Comparison of ENCODE assay signal across 8 cellular contexts in the genomic region with DNA sequence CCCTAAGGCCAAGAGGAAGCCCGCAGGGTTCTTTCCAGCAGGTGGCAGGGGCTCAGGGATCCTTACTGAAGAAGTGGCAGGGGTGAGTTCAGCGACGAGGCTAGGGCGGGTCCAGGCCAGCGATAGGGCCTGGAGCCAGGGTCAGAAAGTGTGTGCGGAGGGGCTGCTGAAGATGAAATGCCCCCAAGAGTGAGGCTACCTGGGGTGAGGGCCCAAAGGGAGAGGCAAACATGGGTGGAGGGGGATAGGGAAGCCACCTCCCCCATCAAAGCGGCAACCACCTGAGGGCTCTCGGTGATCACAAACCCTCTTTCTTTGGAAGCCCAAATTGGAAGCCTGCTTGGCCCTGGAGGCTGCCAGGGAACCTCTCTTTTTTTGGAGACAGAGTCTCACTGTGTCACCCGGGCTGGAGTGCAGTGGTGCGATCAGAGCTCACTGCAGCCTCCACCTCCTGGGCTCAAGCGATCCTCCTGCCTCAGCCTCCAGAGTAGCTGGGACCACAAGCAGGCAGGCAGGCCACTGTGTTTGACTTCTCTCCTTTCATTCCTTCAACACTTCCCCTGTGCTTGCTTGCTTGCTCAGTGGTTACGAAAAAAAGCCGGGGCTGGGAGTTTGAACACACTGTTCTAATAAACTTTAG. TPM values are rescaled to one million over a fixed set of nuclear protein-coding genes. Genes with fewer than 3 reads are reported as not detected.
DNase-seq lines count a peak whose midpoint lies in the region; ATAC-seq, FAIRE-seq and TF ChIP-seq lines count a peak whose summit lies in the region.

No MANE protein-coding gene starts in this region.

- CTCF ChIA-PET in A673 (lab: Charles Lee): interaction anchor here (1.3 kb wide), 1 partner anchor 13 kb away, joined by 3 read pairs; no protein-coding TSS in a partner anchor
- CTCF ChIA-PET in K562 (lab: Yijun Ruan, JAX; ENCODE audit: low intra/inter-chr PET ratio): interaction anchor here (0.5 to 1.5 kb wide), 2 partner anchors 142 to 291 kb away, joined by 6 to 8 read pairs; no protein-coding TSS in a partner anchor

- H3K4me1 ChIP-seq in A673 (ENCODE audit: insufficient read depth, low read length, poor library complexity, severe bottlenecking) (peaks cover 4% of the 10 kb centered on the region), HUES64 (ENCODE audit: insufficient read depth, low read length) (no peaks in the 10 kb centered on the region), K562 (replicated peaks in 1 of 2; ENCODE audit: control insufficient read depth in 2 of 2, insufficient read depth in 2 of 2, low read length in 2 of 2) (peaks cover 8 to 66% of the 10 kb centered on the region in 2 experiments; a peak in 3 of 5 replicates), mononuclear cell (ENCODE audit: insufficient read depth, low read length) (peaks cover 21% of the 10 kb centered on the region)

- no TSS peak for BruUV-seq in A673 (replicated peaks; lab: Mats Ljungman, UMichigan)
- BruUV-seq in K562 (replicated peaks; lab: Mats Ljungman, UMichigan): no TSS peak

- H4K20me1 ChIP-seq in K562 (replicated peaks; ENCODE audit: control insufficient read depth, insufficient read depth, low read length): no peaks in the 10 kb centered on the region

- no peak for TF ChIP-seq POLR2A in K562 (conservative IDR thresholded peaks at IDR 0.05)

- POLR2A ChIA-PET in A673 (lab: Charles Lee; ENCODE audit: low non-redundant PET): no interaction called here
- POLR2A ChIA-PET in K562 (lab: Yijun Ruan, JAX): interaction anchor here (0.7 kb wide), 1 partner anchor 31 kb away, joined by 4 read pairs; no protein-coding TSS in a partner anchor

- H3K36me3 ChIP-seq in A673 (ENCODE audit: insufficient read depth, low read length, poor library complexity, severe bottlenecking): peaks cover 26% of the 10 kb centered on the region
- peaks cover 30% of the 10 kb centered on the region for H3K36me3 ChIP-seq in HUES64 (ENCODE audit: insufficient read depth, low read length)
- peaks cover 34% of the 10 kb centered on the region; the same call in 1 of the 3 replicates for H3K36me3 ChIP-seq in K562 (ENCODE audit: control insufficient read depth, insufficient read depth, low read length)

- FAIRE-seq in K562 (lab: Jason Lieb, UNC): no peak

- H3K4me2 ChIP-seq in K562 (ENCODE audit: insufficient read depth, low read length): peak overlapping the region; percentile 98

- H3K9me3 ChIP-seq in A673 (ENCODE audit: low read depth, low read length, poor library complexity, severe bottlenecking) (no peaks in the 10 kb centered on the region), HUES64 (ENCODE audit: insufficient read depth, low read depth, low read length) (no peaks in the 10 kb centered on the region), K562 (replicated peaks; ENCODE audit: control insufficient read depth, insufficient read depth, low read depth, low read length) (no peaks in the 10 kb centered on the region; the same call in 1 of the 2 replicates), mononuclear cell (ENCODE audit: low read depth, low read length) (no peaks in the 10 kb centered on the region)

- peak overlapping the region; percentile 59 for H3K4me3 ChIP-seq in A673 (ENCODE audit: low read depth, low read length, poor library complexity, severe bottlenecking)
- peak overlapping the region; percentile 62 for H3K4me3 ChIP-seq in HUES64 (ENCODE audit: low read length)
- H3K4me3 ChIP-seq in K562: peak overlapping the region; percentile 75
- peak overlapping the region; percentile 45 for H3K4me3 ChIP-seq in mononuclear cell (ENCODE audit: low read length)

- H3K79me2 ChIP-seq in K562 (ENCODE audit: control insufficient read depth, insufficient read depth, low read length): peaks cover 5% of the 10 kb centered on the region; the same call in 1 of the 3 replicates

- in situ Hi-C loops in K562 (cut with MboI): no loop called here

- ATAC-seq in K562: no peak
- ATAC-seq in HG02938 (IDR thresholded peaks at IDR 0.05; ENCODE audit: unreplicated experiment): no peak
- no peak for ATAC-seq in HG03521 (IDR thresholded peaks at IDR 0.05; ENCODE audit: unreplicated experiment)

- no peaks in the 10 kb centered on the region for H3K27me3 ChIP-seq in A673 (replicated peaks; ENCODE audit: insufficient read depth, low read depth, low read length, poor library complexity)
- H3K27me3 ChIP-seq in HUES64 (ENCODE audit: insufficient read depth, low read length): peaks cover 4% of the 10 kb centered on the region; the same call in 1 of the 2 replicates
- no peaks in the 10 kb centered on the region for H3K27me3 ChIP-seq in K562 (ENCODE audit: control insufficient read depth in 2 of 2, insufficient read depth in 2 of 2, low read length in 2 of 2)
- H3K27me3 ChIP-seq in mononuclear cell (ENCODE audit: insufficient read depth, low read length): no peaks in the 10 kb centered on the region

- TF ChIP-seq CTCF in A673 (conservative IDR thresholded peaks at IDR 0.05; ENCODE audit: low read depth, low read length) (no peak; the same call in 1 of the 2 replicates), K562 (IDR thresholded peaks at IDR 0.05 in 2 of 3, conservative IDR thresholded peaks at IDR 0.05 in 1 of 3; ENCODE audit: insufficient read depth in 2 of 3, low read depth in 1 of 3, low read length in 3 of 3) (peak in 1 of 3 experiments; percentile 0; a peak in 1 of 6 replicates)

- 48% methylated on average over 13 of the region's 13 CpGs for WGBS in HUES64
- 31% methylated on average over 13 of the region's 13 CpGs for WGBS in K562 (ENCODE audit: insufficient coverage, low coverage, missing lambda C conversion rate)

- H3K9ac ChIP-seq in HUES64 (ENCODE audit: low read depth, low read length) (0 out of 2 replicates have a peak overlapping the region, but pooled peaks have one; percentile 12), K562 (ENCODE audit: insufficient read depth in 1 of 2, low read depth in 2 of 2, low read length in 2 of 2) (peak overlapping the region; percentile 69 to 88)

- no peaks in the 10 kb centered on the region for H3K9me1 ChIP-seq in K562 (ENCODE audit: control insufficient read depth, insufficient read depth, low read length)

- intact Hi-C loops in A673 (cut with micrococcal nuclease; ENCODE audit: unreplicated experiment): loop anchor here (10.0 kb wide), 1 partner anchor 269 kb away; no protein-coding TSS in a partner anchor
- intact Hi-C loops in K562 (cut with micrococcal nuclease): loop anchor here (2.0 kb wide), 1 partner anchor 13 kb away; no protein-coding TSS in a partner anchor

- H3K27ac ChIP-seq in A673 (ENCODE audit: low read depth, low read length, poor library complexity, severe bottlenecking) (no peak overlapping the region), HUES64 (ENCODE audit: low read depth, low read length) (no peak overlapping the region), K562 (ENCODE audit: extremely low read depth, low read depth, low read length) (peak overlapping the region; percentile 92)

- peak overlapping the region; percentile 97 for H2AFZ ChIP-seq in K562 (ENCODE audit: low read depth, low read length)

- TF ChIP-seq RAD21 in K562 (CRISPR knock-in tag; conservative IDR thresholded peaks at IDR 0.05 in 1 of 2, IDR thresholded peaks at IDR 0.05 in 1 of 2): no peak

- DNase-seq in A673 (ENCODE audit: low spot score) (no peak), K562 (ENCODE audit: extremely low read depth in 1 of 4, low spot score in 3 of 4) (no peak), iPS-NIHi11 (ENCODE audit: low spot score) (no peak), NOMO-1 treated with DMSO at 0.1 percent for 48 hours (lab: John Stamatoyannopoulos, UW; ENCODE audit: unreplicated experiment) (no peak)

- TF ChIP-seq EP300 in K562 (IDR thresholded peaks at IDR 0.05; ENCODE audit: low read length): no peak

RNA-seq across cellular contexts. Expression of a gene that starts 1.2 kb away (rescaled TPM):
- 8.7 and 10.7 TPM in 2 replicates for total RNA-seq in A673 (2021)
- 4.8 TPM for polyA plus RNA-seq in HUES64 (2013, experiment 1 of 2)
- 5.4 TPM for polyA plus RNA-seq in HUES64 (2013, experiment 2 of 2)
- total RNA-seq in K562 (2011; cell fraction: chromatin; rRNA removed; ENCODE audit: low replicate concordance): 40.7 and 89.4 TPM in 2 replicates
- 37.1 and 44.7 TPM in 2 replicates for total RNA-seq in K562 (2011; cell fraction: nucleolus; rRNA removed)
- 35.0 and 38.7 TPM in 2 replicates for total RNA-seq in K562 (2011; cell fraction: nucleoplasm; rRNA removed)
- 3.2 and 5.0 TPM in 2 replicates for total RNA-seq in K562 (2014; rRNA removed)
- 3.2 and 3.6 TPM in 2 replicates for total RNA-seq in K562 (2014; rRNA removed; fragmentation: Illumina TruSeq; extraction: Trizol)
- 3.8 and 4.3 TPM in 2 replicates for total RNA-seq in K562 (2015; rRNA removed; fragmentation: Illumina TruSeq; extraction: Trizol)
- total RNA-seq in K562 (2021): 12.3 and 13.2 TPM in 2 replicates
- polyA plus RNA-seq in K562 (2011; rRNA removed): 8.3 and 13.2 TPM in 2 replicates
- polyA plus RNA-seq in K562 (2011; cell fraction: cytosol; rRNA removed): 12.0 and 13.1 TPM in 2 replicates
- polyA plus RNA-seq in K562 (2011; cell fraction: nucleus; rRNA removed): 36.1 and 44.4 TPM in 2 replicates
- polyA plus RNA-seq in K562 (2012): 5.6 and 7.6 TPM in 2 replicates
- polyA plus RNA-seq in K562 (2014; fragmentation: Illumina TruSeq; extraction: Trizol): 6.0 and 6.4 TPM in 2 replicates
- 1 to 10 TPM; 1.2 to 2.2 TPM for polyA plus RNA-seq in K562 (2014; fragmentation: Nextera tagmentation; extraction: Ambion mirVana)
- 10.1 and 11.9 TPM in 2 replicates for polyA plus RNA-seq in K562 (2014; rRNA removed)
- polyA minus RNA-seq in K562 (2011; rRNA and poly(A)+ RNA removed): 9.7 and 10.4 TPM in 2 replicates
- polyA minus RNA-seq in K562 (2011; cell fraction: cytosol; rRNA and poly(A)+ RNA removed): 7.3 and 10.2 TPM in 2 replicates
- polyA minus RNA-seq in K562 (2011; cell fraction: nucleus; rRNA and poly(A)+ RNA removed): 5.4 and 7.0 TPM in 2 replicates
- total RNA-seq in mononuclear cell: 0.73 TPM

RNA-seq across cellular contexts. Expression of a gene that starts 35.0 kb away (rescaled TPM):
- 50.6 and 53.0 TPM in 2 replicates for total RNA-seq in A673 (2021)
- polyA plus RNA-seq in HUES64 (2013, experiment 1 of 2): 21.4 TPM
- polyA plus RNA-seq in HUES64 (2013, experiment 2 of 2): 19.9 TPM
- 46.7 and 163 TPM in 2 replicates for total RNA-seq in K562 (2011; cell fraction: chromatin; rRNA removed; ENCODE audit: low replicate concordance)
- total RNA-seq in K562 (2011; cell fraction: nucleolus; rRNA removed): 112 and 114 TPM in 2 replicates
- total RNA-seq in K562 (2011; cell fraction: nucleoplasm; rRNA removed): 55.0 and 57.6 TPM in 2 replicates
- total RNA-seq in K562 (2014; rRNA removed): 15.8 and 21.9 TPM in 2 replicates
- 3.5 and 4.5 TPM in 2 replicates for total RNA-seq in K562 (2014; rRNA removed; fragmentation: Illumina TruSeq; extraction: Trizol)
- total RNA-seq in K562 (2015; rRNA removed; fragmentation: Illumina TruSeq; extraction: Trizol): 15.8 and 20.8 TPM in 2 replicates
- 52.4 and 63.3 TPM in 2 replicates for total RNA-seq in K562 (2021)
- polyA plus RNA-seq in K562 (2011; rRNA removed): 14.6 and 21.5 TPM in 2 replicates
- polyA plus RNA-seq in K562 (2011; cell fraction: cytosol; rRNA removed): 17.4 and 27.3 TPM in 2 replicates
- 56.5 and 100 TPM in 2 replicates for polyA plus RNA-seq in K562 (2011; cell fraction: nucleus; rRNA removed)
- 37.1 and 39.8 TPM in 2 replicates for polyA plus RNA-seq in K562 (2012)
- 16.7 and 40.7 TPM in 2 replicates for polyA plus RNA-seq in K562 (2014; fragmentation: Illumina TruSeq; extraction: Trizol)
- under 1 TPM; 0.04 to 0.29 TPM for polyA plus RNA-seq in K562 (2014; fragmentation: Nextera tagmentation; extraction: Ambion mirVana)
- polyA plus RNA-seq in K562 (2014; rRNA removed): 31.0 and 50.1 TPM in 2 replicates
- polyA minus RNA-seq in K562 (2011; rRNA and poly(A)+ RNA removed): 7.4 and 11.2 TPM in 2 replicates
- polyA minus RNA-seq in K562 (2011; cell fraction: cytosol; rRNA and poly(A)+ RNA removed): 23.8 and 34.7 TPM in 2 replicates
- 19.5 and 21.3 TPM in 2 replicates for polyA minus RNA-seq in K562 (2011; cell fraction: nucleus; rRNA and poly(A)+ RNA removed)
- total RNA-seq in mononuclear cell: 66.2 TPM

RNA-seq across cellular contexts. Expression of a gene that starts 50.1 kb away (rescaled TPM):
- total RNA-seq in A673 (2021): 46.8 and 49.1 TPM in 2 replicates
- polyA plus RNA-seq in HUES64 (2013, experiment 1 of 2): 23.7 TPM
- polyA plus RNA-seq in HUES64 (2013, experiment 2 of 2): 24.2 TPM
- total RNA-seq in K562 (2011; cell fraction: chromatin; rRNA removed; ENCODE audit: low replicate concordance): 5.8 and 14.0 TPM in 2 replicates
- 11.7 and 16.7 TPM in 2 replicates for total RNA-seq in K562 (2011; cell fraction: nucleolus; rRNA removed)
- total RNA-seq in K562 (2011; cell fraction: nucleoplasm; rRNA removed): 6.4 and 7.5 TPM in 2 replicates
- total RNA-seq in K562 (2014; rRNA removed): 15.5 and 22.0 TPM in 2 replicates
- 3.4 and 3.8 TPM in 2 replicates for total RNA-seq in K562 (2014; rRNA removed; fragmentation: Illumina TruSeq; extraction: Trizol)
- 7.9 and 9.4 TPM in 2 replicates for total RNA-seq in K562 (2015; rRNA removed; fragmentation: Illumina TruSeq; extraction: Trizol)
- 59.1 and 60.4 TPM in 2 replicates for total RNA-seq in K562 (2021)
- 3.7 and 4.8 TPM in 2 replicates for polyA plus RNA-seq in K562 (2011; rRNA removed)
- polyA plus RNA-seq in K562 (2011; cell fraction: cytosol; rRNA removed): 7.1 and 44.8 TPM in 2 replicates
- 14.2 and 29.1 TPM in 2 replicates for polyA plus RNA-seq in K562 (2011; cell fraction: nucleus; rRNA removed)
- 20.8 and 23.7 TPM in 2 replicates for polyA plus RNA-seq in K562 (2012)
- polyA plus RNA-seq in K562 (2014; fragmentation: Illumina TruSeq; extraction: Trizol): 6.8 and 13.1 TPM in 2 replicates
- polyA plus RNA-seq in K562 (2014; fragmentation: Nextera tagmentation; extraction: Ambion mirVana): under 1 TPM; 0.04 to 0.10 TPM
- 15.4 and 27.5 TPM in 2 replicates for polyA plus RNA-seq in K562 (2014; rRNA removed)
- 1.0 and 1.3 TPM in 2 replicates for polyA minus RNA-seq in K562 (2011; rRNA and poly(A)+ RNA removed)
- polyA minus RNA-seq in K562 (2011; cell fraction: cytosol; rRNA and poly(A)+ RNA removed): 15.0 and 25.4 TPM in 2 replicates
- 5.8 and 6.6 TPM in 2 replicates for polyA minus RNA-seq in K562 (2011; cell fraction: nucleus; rRNA and poly(A)+ RNA removed)
- 12.4 TPM for total RNA-seq in mononuclear cell
